ENCODE assay signal across 1 cellular context in the genomic region with DNA sequence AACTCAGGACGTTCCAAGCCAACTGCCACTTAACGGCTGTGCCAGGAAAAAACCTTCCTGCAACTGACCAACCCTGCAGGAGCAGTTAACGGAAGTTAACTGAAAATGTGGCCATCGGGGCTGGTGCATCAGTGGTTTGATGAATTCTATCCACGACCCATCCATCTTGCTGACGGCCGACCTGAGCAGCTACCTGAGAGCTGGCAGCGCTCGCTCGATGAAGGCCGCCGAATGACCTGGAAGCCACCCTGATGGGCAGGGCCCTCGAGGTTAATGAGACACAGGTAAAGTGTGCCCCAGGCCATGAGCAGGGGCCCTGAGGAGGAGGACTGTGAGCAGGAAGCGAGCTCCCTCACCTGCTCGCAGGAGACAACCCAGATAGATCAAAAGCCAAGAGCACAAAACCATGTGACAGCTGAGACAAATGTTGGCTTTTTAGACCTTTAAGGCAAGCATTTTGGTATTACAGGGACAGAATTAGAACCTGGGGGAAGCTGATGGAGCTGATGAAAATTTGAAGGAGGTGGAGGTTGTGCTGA.
TF ChIP-seq lines count a peak whose summit lies in the region.

No MANE protein-coding gene starts in this region.

TF ChIP-seq in HepG2, 621 proteins besides CTCF, POLR2A, EP300 and RAD21:
- no peak for TF ChIP-seq ZNF772 (CRISPR knock-in tag; IDR thresholded peaks at IDR 0.05)
- TF ChIP-seq, protein P1, sequence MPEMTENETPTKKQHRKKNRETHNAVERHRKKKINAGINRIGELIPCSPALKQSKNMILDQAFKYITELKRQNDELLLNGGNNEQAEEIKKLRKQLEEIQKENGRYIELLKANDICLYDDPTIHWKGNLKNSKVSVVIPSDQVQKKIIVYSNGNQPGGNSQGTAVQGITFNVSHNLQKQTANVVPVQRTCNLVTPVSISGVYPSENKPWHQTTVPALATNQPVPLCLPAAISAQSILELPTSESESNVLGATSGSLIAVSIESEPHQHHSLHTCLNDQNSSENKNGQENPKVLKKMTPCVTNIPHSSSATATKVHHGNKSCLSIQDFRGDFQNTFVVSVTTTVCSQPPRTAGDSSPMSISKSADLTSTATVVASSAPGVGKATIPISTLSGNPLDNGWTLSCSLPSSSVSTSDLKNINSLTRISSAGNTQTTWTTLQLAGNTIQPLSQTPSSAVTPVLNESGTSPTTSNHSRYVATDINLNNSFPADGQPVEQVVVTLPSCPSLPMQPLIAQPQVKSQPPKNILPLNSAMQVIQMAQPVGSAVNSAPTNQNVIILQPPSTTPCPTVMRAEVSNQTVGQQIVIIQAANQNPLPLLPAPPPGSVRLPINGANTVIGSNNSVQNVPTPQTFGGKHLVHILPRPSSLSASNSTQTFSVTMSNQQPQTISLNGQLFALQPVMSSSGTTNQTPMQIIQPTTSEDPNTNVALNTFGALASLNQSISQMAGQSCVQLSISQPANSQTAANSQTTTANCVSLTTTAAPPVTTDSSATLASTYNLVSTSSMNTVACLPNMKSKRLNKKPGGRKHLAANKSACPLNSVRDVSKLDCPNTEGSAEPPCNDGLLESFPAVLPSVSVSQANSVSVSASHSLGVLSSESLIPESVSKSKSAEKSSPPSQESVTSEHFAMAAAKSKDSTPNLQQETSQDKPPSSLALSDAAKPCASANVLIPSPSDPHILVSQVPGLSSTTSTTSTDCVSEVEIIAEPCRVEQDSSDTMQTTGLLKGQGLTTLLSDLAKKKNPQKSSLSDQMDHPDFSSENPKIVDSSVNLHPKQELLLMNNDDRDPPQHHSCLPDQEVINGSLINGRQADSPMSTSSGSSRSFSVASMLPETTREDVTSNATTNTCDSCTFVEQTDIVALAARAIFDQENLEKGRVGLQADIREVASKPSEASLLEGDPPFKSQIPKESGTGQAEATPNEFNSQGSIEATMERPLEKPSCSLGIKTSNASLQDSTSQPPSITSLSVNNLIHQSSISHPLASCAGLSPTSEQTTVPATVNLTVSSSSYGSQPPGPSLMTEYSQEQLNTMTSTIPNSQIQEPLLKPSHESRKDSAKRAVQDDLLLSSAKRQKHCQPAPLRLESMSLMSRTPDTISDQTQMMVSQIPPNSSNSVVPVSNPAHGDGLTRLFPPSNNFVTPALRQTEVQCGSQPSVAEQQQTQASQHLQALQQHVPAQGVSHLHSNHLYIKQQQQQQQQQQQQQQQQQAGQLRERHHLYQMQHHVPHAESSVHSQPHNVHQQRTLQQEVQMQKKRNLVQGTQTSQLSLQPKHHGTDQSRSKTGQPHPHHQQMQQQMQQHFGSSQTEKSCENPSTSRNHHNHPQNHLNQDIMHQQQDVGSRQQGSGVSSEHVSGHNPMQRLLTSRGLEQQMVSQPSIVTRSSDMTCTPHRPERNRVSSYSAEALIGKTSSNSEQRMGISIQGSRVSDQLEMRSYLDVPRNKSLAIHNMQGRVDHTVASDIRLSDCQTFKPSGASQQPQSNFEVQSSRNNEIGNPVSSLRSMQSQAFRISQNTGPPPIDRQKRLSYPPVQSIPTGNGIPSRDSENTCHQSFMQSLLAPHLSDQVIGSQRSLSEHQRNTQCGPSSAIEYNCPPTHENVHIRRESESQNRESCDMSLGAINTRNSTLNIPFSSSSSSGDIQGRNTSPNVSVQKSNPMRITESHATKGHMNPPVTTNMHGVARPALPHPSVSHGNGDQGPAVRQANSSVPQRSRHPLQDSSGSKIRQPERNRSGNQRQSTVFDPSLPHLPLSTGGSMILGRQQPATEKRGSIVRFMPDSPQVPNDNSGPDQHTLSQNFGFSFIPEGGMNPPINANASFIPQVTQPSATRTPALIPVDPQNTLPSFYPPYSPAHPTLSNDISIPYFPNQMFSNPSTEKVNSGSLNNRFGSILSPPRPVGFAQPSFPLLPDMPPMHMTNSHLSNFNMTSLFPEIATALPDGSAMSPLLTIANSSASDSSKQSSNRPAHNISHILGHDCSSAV (CRISPR knock-in tag; IDR thresholded peaks at IDR 0.05; ENCODE audit: borderline replicate concordance), result no peak
- TF ChIP-seq ZBTB7A (CRISPR knock-in tag; IDR thresholded peaks at IDR 0.05), result no peak
- no peak for TF ChIP-seq FIP1L1 (IDR thresholded peaks at IDR 0.05; ENCODE audit: borderline replicate concordance, insufficient read depth, low read depth, low read length)
- TF ChIP-seq ZNF460 (CRISPR knock-in tag; IDR thresholded peaks at IDR 0.05; ENCODE audit: borderline replicate concordance), result no peak
- no peak for TF ChIP-seq MLLT10 (CRISPR knock-in tag; IDR thresholded peaks at IDR 0.05)
- TF ChIP-seq GATA4 (IDR thresholded peaks at IDR 0.05; ENCODE audit: borderline replicate concordance, low read depth), result no peak
- no peak for TF ChIP-seq PCBP1 (IDR thresholded peaks at IDR 0.05; ENCODE audit: borderline replicate concordance, low read depth, low read length)
- no peak for TF ChIP-seq ZBTB8A (CRISPR knock-in tag; IDR thresholded peaks at IDR 0.05; ENCODE audit: borderline replicate concordance, low read depth)
